In the genomic region with DNA sequence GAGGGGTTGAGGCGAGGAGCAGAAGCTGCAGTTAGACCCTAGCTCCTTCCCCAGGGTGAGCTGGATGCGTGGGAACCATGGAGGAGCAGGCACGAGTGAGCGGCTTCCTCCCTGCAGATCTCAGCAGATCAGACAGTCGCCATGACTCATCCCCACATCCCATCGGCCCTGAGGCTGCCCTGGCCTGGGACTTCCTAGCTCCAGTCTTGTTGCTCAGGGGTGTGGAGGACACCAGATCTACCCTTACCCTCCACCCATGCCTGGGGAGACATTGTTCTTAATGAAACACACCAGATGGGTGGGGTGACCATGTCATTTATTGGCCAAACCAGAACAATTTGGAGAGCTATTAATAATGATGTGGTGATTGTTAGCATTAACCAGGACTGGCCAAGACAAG, we compare ENCODE assay signal across 12 cellular contexts. TPM values are rescaled to one million over a fixed set of nuclear protein-coding genes. Genes with fewer than 3 reads are reported as not detected.
DNase-seq lines count a peak whose midpoint lies in the region; ATAC-seq and TF ChIP-seq lines count a peak whose summit lies in the region.
"Had no signal": no experiment of that assay in that cellular context is flagged by ENCODE, and none has a peak within 500 bp of the region (broad histone marks: within the 10 kb centered on the region; RNA-seq: fewer than 3 reads in every experiment).

No MANE protein-coding gene starts in this region.

- no peaks in the 10 kb centered on the region for H3K27me3 ChIP-seq in BE2C

- peak; percentile 76 for DNase-seq in BE2C
- DNase-seq in NB4 (ENCODE audit: low read depth), result peak; percentile 79
- DNase-seq in dermis blood vessel endothelial cell, result peak; percentile 62
- DNase-seq in midbrain (lab: John Stamatoyannopoulos, UW), result no peak
- no peak for DNase-seq in stimulated activated CD4-positive, alpha-beta T cell treated with anti-CD3 and anti-CD28 coated beads, Interleukin-4, amount 100 ng/mL, for 1 hour
- DNase-seq: activated CD4-positive, alpha-beta T cell treated with anti-CD3 and anti-CD28 coated beads for 1 hour; COR-L47; NCI-H1105 treated with DMSO at 0.1 percent for 48 hours; stimulated activated CD4-positive, alpha-beta T cell treated with anti-CD3 and anti-CD28 coated beads, Interleukin-15, amount 100 ng/mL, for 24 hours had no signal

- no peaks in the 10 kb centered on the region for H3K4me1 ChIP-seq in BE2C
- H3K4me1 ChIP-seq in mesodermal cell (ENCODE audit: control insufficient read depth, insufficient read depth, low read length, poor library complexity, severe bottlenecking), result peaks cover 8% of the 10 kb centered on the region

- H3K4me3 ChIP-seq in BE2C (ENCODE audit: low read depth, low read length), result no peak overlapping the region
- no peak overlapping the region for H3K4me3 ChIP-seq in NB4 (ENCODE audit: low read depth, low read length)
- no peak overlapping the region for H3K4me3 ChIP-seq in mesodermal cell (ENCODE audit: extremely low read depth, insufficient read depth, low read length, poor library complexity, severe bottlenecking)

- no peak for TF ChIP-seq CTCF in BE2C (IDR thresholded peaks at IDR 0.05; ENCODE audit: low read depth, low read length)
- no peak for TF ChIP-seq CTCF in NB4 (IDR thresholded peaks at IDR 0.05; ENCODE audit: low read depth, low read length)

- peak overlapping the region; percentile 13 for H3K27ac ChIP-seq in mesodermal cell (ENCODE audit: low read depth, low read length, severe bottlenecking)

- TF ChIP-seq POLR2A in NB4 (IDR thresholded peaks at IDR 0.05; ENCODE audit: extremely low read depth, insufficient read length), result no peak

- no peaks in the 10 kb centered on the region for H3K36me3 ChIP-seq in BE2C
- no peaks in the 10 kb centered on the region for H3K36me3 ChIP-seq in mesodermal cell (ENCODE audit: control insufficient read depth, insufficient read depth, low read length)

- WGBS in mesodermal cell (ENCODE audit: insufficient coverage in 2 of 2), 2 experiments, result 80 to 82% methylated on average over 5 of the region's 6 CpGs

- H3K9me3 ChIP-seq in BE2C (no peaks in the 10 kb centered on the region), mesodermal cell (ENCODE audit: control insufficient read depth, low read length) (peaks cover 4% of the 10 kb centered on the region)

- ATAC-seq in GM21737 (IDR thresholded peaks at IDR 0.05; ENCODE audit: unreplicated experiment) (no peak), GM18868 (IDR thresholded peaks at IDR 0.05; ENCODE audit: unreplicated experiment) (no peak)

RNA-seq across cellular contexts. Expression of a gene that starts 36.3 kb away (rescaled TPM):
- 1.5 TPM for polyA plus RNA-seq in BE2C (2012; ENCODE audit: insufficient read depth, insufficient read length, low read depth)
- total RNA-seq in dermis blood vessel endothelial cell, result 401 and 1,564 TPM in 2 replicates
- 118 TPM for polyA plus RNA-seq in mesodermal cell (2013, experiment 1 of 2)
- polyA plus RNA-seq in mesodermal cell (2013, experiment 2 of 2), result 115 TPM

RNA-seq across cellular contexts. Expression of a gene that starts 59.2 kb away (rescaled TPM):
- not detected for polyA plus RNA-seq in BE2C (2012; ENCODE audit: insufficient read depth, insufficient read length, low read depth)
- 0.05 and 0.51 TPM in 2 replicates for total RNA-seq in dermis blood vessel endothelial cell
- polyA plus RNA-seq in mesodermal cell (2013, experiment 1 of 2), result 4.0 TPM
- polyA plus RNA-seq in mesodermal cell (2013, experiment 2 of 2), result 2.0 TPM

Comparison
In these comparisons a context has a peak if more than half of its experiments do, and no peak if none do; other contexts are left out.
1. DNase-seq: peak in BE2C (single experiment), NB4 (single experiment) and dermis blood vessel endothelial cell (single experiment); none in midbrain (single experiment) and stimulated activated CD4-positive, alpha-beta T cell treated with anti-CD3 and anti-CD28 coated beads, Interleukin-4, amount 100 ng/mL, for 1 hour (single experiment).